3 cellular contexts compared by ENCODE assay signal in the genomic region with DNA sequence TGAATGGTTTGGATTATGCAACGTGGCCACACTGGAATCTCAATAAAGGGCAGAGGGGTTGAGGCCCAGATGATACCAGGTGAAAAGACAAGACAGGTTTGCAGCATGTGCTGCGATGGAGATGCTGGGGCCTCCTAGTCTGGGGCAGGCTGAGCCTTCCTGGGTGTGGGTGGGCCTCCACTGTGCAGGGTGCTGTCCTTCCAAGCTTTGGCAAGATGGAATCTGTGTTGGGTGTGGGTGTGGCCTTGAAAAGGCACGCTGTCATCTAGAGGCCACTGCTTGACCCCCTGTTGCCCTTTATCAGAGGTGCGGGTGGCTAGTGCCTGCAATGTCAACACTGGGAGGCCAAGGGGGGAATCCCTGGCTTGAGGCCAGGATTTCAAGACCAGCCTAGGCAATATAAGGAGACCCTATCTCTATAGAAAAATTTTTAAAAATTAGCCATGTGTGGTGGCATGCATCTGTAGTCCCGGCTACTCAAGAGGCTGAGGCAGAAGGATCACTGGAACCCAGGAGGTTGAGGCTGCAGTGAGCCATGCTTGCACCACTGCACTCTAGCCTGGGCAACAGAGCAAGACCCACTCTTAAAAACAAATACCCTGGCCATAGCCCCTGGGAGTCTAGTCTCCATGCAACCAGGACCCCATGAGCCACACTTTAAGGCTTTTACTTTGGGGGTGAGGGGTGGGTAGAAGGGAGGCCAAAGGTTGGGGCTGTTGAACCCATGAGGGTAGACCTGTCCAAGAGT.
A peak's percentile ranks its signal among the peaks of the same experiment; 100 is the strongest.
TF ChIP-seq lines count a peak whose summit lies in the region.

No MANE protein-coding gene starts in this region.

TF ChIP-seq in A549, 52 proteins besides CTCF, POLR2A, EP300 and RAD21 (continues in another document):
- no peak for TF ChIP-seq JUNB (IDR thresholded peaks at IDR 0.05)
- no peak for TF ChIP-seq E2F6 (IDR thresholded peaks at IDR 0.05; ENCODE audit: borderline replicate concordance, low read depth)
- TF ChIP-seq, protein P1, sequence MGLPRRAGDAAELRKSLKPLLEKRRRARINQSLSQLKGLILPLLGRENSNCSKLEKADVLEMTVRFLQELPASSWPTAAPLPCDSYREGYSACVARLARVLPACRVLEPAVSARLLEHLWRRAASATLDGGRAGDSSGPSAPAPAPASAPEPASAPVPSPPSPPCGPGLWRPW (IDR thresholded peaks at IDR 0.05): no peak
- 0 out of 2 replicates have a peak, but pooled peaks have one; percentile 13 for TF ChIP-seq HOXA7 (CRISPR knock-in tag; IDR thresholded peaks at IDR 0.05)
- TF ChIP-seq POLR2AphosphoS2 (conservative IDR thresholded peaks at IDR 0.05; ENCODE audit: low read length): 0 out of 2 replicates have a peak, but pooled peaks have one; percentile 88
- TF ChIP-seq KDM5A (IDR thresholded peaks at IDR 0.05): no peak
- no peak for TF ChIP-seq RNF2 (IDR thresholded peaks at IDR 0.05; ENCODE audit: borderline replicate concordance, low read depth)
- TF ChIP-seq CHD4 (IDR thresholded peaks at IDR 0.05; ENCODE audit: borderline replicate concordance): no peak
- TF ChIP-seq NR3C1 (IDR thresholded peaks at IDR 0.05): no peak
- no peak for TF ChIP-seq CBX2 (IDR thresholded peaks at IDR 0.05; ENCODE audit: borderline replicate concordance, low read depth)
- TF ChIP-seq TFCP2L1 (CRISPR knock-in tag; IDR thresholded peaks at IDR 0.05): 0 out of 2 replicates have a peak, but pooled peaks have one; percentile 34
- no peak for TF ChIP-seq FOSL2 (IDR thresholded peaks at IDR 0.05)
- TF ChIP-seq FOSL2 (CRISPR knock-in tag; IDR thresholded peaks at IDR 0.05): no peak
- no peak for TF ChIP-seq ZFP36 (IDR thresholded peaks at IDR 0.05; ENCODE audit: borderline replicate concordance, partially characterized antibody)
- TF ChIP-seq RARB (CRISPR knock-in tag; IDR thresholded peaks at IDR 0.05): no peak
- TF ChIP-seq HOXB5 (CRISPR knock-in tag; IDR thresholded peaks at IDR 0.05): no peak
- 0 out of 2 replicates have a peak, but pooled peaks have one; percentile 50 for TF ChIP-seq PBX3 (IDR thresholded peaks at IDR 0.05)
- no peak for TF ChIP-seq CBX8 (IDR thresholded peaks at IDR 0.05)
- TF ChIP-seq HEYL (CRISPR knock-in tag; IDR thresholded peaks at IDR 0.05): no peak
- peak; percentile 35; the same call in 1 of the 2 replicates for TF ChIP-seq MAX (IDR thresholded peaks at IDR 0.05)
- no peak for TF ChIP-seq MAZ (IDR thresholded peaks at IDR 0.05; ENCODE audit: borderline replicate concordance, low read depth, low read length)
- no peak for TF ChIP-seq KDM1A (IDR thresholded peaks at IDR 0.05; ENCODE audit: low read depth)
- no peak for TF ChIP-seq ATOH8 (CRISPR knock-in tag; IDR thresholded peaks at IDR 0.05; ENCODE audit: low read depth)
- TF ChIP-seq TP53 (CRISPR knock-in tag; IDR thresholded peaks at IDR 0.05): no peak
- TF ChIP-seq HDAC2 (IDR thresholded peaks at IDR 0.05): no peak

TF ChIP-seq in endothelial cell of umbilical vein, 7 proteins besides CTCF, POLR2A, EP300 and RAD21:
- TF ChIP-seq POLR2AphosphoS5 (IDR thresholded peaks at IDR 0.05; ENCODE audit: insufficient read depth, low read depth, low read length) (peak; percentile 10), MYC (IDR thresholded peaks at IDR 0.05; ENCODE audit: low read depth, low read length) (no peak), FOS (IDR thresholded peaks at IDR 0.05; ENCODE audit: borderline replicate concordance, insufficient read depth, low read length) (no peak), JUN (IDR thresholded peaks at IDR 0.05; ENCODE audit: borderline replicate concordance, insufficient read depth, insufficient read length, low read depth) (no peak), EZH2 (IDR thresholded peaks at IDR 0.05; ENCODE audit: borderline replicate concordance, low read depth, low read length, severe bottlenecking) (no peak)

TF ChIP-seq in GM23338, 12 proteins besides CTCF, POLR2A, EP300 and RAD21:
- TF ChIP-seq ZNF462 (CRISPR knock-in tag; IDR thresholded peaks at IDR 0.05): no peak
- no peak for TF ChIP-seq ETS1 (IDR thresholded peaks at IDR 0.05)
- no peak for TF ChIP-seq STAT1 (IDR thresholded peaks at IDR 0.05; ENCODE audit: unreplicated experiment)
- TF ChIP-seq ZNF331 (CRISPR knock-in tag; IDR thresholded peaks at IDR 0.05; ENCODE audit: low read depth): no peak
- TF ChIP-seq CREB1 (CRISPR knock-in tag; IDR thresholded peaks at IDR 0.05; ENCODE audit: low read depth): no peak
- TF ChIP-seq JUNB (IDR thresholded peaks at IDR 0.05; ENCODE audit: unreplicated experiment): no peak
- TF ChIP-seq NANOG (IDR thresholded peaks at IDR 0.05; ENCODE audit: borderline replicate concordance): no peak
- no peak for TF ChIP-seq EZH2phosphoT487 (IDR thresholded peaks at IDR 0.05; ENCODE audit: unreplicated experiment)
- no peak for TF ChIP-seq EZH2 (IDR thresholded peaks at IDR 0.05; ENCODE audit: low read depth, unreplicated experiment)
- TF ChIP-seq POLR2AphosphoS5 (IDR thresholded peaks at IDR 0.05; ENCODE audit: low read depth): no peak; the same call in 1 of the 2 replicates
- TF ChIP-seq ZNF114 (CRISPR knock-in tag; IDR thresholded peaks at IDR 0.05): no peak
- TF ChIP-seq REST (IDR thresholded peaks at IDR 0.05; ENCODE audit: unreplicated experiment): no peak
TF ChIP-seq in GM23338: peak in this region for 0.
